Comparison of ENCODE assay signal across 9 cellular contexts in the genomic region with DNA sequence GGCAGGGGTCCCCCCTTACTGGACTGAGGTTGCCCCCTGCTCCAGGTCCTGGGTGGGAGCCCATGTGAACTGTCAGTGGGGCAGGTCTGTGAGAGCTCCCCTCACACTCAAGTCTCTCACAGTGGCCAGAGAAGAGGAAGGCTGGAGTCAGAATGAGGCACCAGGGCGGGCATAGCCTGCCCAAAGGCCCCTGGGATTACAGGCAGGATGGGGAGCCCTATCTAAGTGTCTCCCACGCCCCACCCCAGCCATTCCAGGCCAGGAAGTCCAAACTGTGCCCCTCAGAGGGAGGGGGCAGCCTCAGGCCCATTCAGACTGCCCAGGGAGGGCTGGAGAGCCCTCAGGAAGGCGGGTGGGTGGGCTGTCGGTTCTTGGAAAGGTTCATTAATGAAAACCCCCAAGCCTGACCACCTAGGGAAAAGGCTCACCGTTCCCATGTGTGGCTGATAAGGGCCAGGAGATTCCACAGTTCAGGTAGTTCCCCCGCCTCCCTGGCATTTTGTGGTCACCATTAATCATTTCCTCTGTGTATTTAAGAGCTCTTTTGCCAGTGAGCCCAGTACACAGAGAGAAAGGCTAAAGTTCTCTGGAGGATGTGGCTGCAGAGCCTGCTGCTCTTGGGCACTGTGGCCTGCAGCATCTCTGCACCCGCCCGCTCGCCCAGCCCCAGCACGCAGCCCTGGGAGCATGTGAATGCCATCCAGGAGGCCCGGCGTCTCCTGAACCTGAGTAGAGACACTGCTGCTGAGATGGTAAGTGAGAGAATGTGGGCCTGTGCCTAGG. TPM values are rescaled to one million over a fixed set of nuclear protein-coding genes. Genes with fewer than 3 reads are reported as not detected.
DNase-seq lines count a peak whose midpoint lies in the region; ATAC-seq and TF ChIP-seq lines count a peak whose summit lies in the region.
"Had no signal": no experiment of that assay in that cellular context is flagged by ENCODE, and none has a peak within 500 bp of the region (broad histone marks: within the 10 kb centered on the region; RNA-seq: fewer than 3 reads in every experiment).

A gene (plus strand): TSS at position 559 of the 783 bp plus-strand sequence. CDS start 35 bp downstream, at position 594.

- DNase-seq in EL (peak; percentile 66), NCI-H226 (peak; percentile 85), body of pancreas (peak in 1 of 4 donors; percentile 17), ureter (ENCODE audit: low spot score) (no peak), amniotic stem cell (lab: John Stamatoyannopoulos, UW) (no peak)
- DNase-seq in natural killer cell treated with Interleukin-12 subunit alpha and Interleukin-12 subunit beta and Interleukin-15 and Interleukin-18, amount 100 ng/mL, for 72 hours (ENCODE audit: low spot score), result no peak
- DNase-seq: RPMI8226 had no signal

- ATAC-seq in body of pancreas (peak; percentile 41), HG02610 (IDR thresholded peaks at IDR 0.05; ENCODE audit: unreplicated experiment) (no peak), GM18873 (IDR thresholded peaks at IDR 0.05; ENCODE audit: low FRiP score, unreplicated experiment) (no peak)
- ATAC-seq in natural killer cell treated with Interleukin-12 subunit alpha and Interleukin-12 subunit beta and Interleukin-15 and Interleukin-18, amount 100 ng/mL, for 72 hours, result peak; percentile 54 to 67

- 67 to 71% methylated on average over 5 to 12 of the region's 12 CpGs for WGBS in body of pancreas, 2 donors

- H3K9me3 Mint-ChIP-seq in natural killer cell treated with Interleukin-12 subunit alpha and Interleukin-12 subunit beta and Interleukin-15 and Interleukin-18, amount 100 ng/mL, for 72 hours, result no peaks in the 10 kb centered on the region

- no peak for TF ChIP-seq CTCF in body of pancreas (IDR thresholded peaks at IDR 0.05)

- no peak for TF ChIP-seq POLR2A in body of pancreas (IDR thresholded peaks at IDR 0.05)

- peak within 1 kb of the TSS in 1 of 2 donors; percentile 77 for H3K27ac Mint-ChIP-seq in natural killer cell treated with Interleukin-12 subunit alpha and Interleukin-12 subunit beta and Interleukin-15 and Interleukin-18, amount 100 ng/mL, for 72 hours

- H3K27ac ChIP-seq in body of pancreas, result no peak within 1 kb of the TSS

- no peaks in the 10 kb centered on the region for H3K9me3 ChIP-seq in body of pancreas

- H3K4me1 Mint-ChIP-seq in natural killer cell treated with Interleukin-12 subunit alpha and Interleukin-12 subunit beta and Interleukin-15 and Interleukin-18, amount 100 ng/mL, for 72 hours (ENCODE audit: low read depth in 2 of 2), result peaks cover 20 to 50% of the 10 kb centered on the region in 2 donors

- no peak within 1 kb of the TSS for H3K4me3 ChIP-seq in body of pancreas

- H3K36me3 Mint-ChIP-seq in natural killer cell treated with Interleukin-12 subunit alpha and Interleukin-12 subunit beta and Interleukin-15 and Interleukin-18, amount 100 ng/mL, for 72 hours, result no peaks in the 10 kb centered on the region

- intact Hi-C loops in body of pancreas (cut with DNase I), result no loop called here

- peak within 1 kb of the TSS; percentile 36 for H3K4me3 Mint-ChIP-seq in natural killer cell treated with Interleukin-12 subunit alpha and Interleukin-12 subunit beta and Interleukin-15 and Interleukin-18, amount 100 ng/mL, for 72 hours

- H3K27me3 Mint-ChIP-seq in natural killer cell treated with Interleukin-12 subunit alpha and Interleukin-12 subunit beta and Interleukin-15 and Interleukin-18, amount 100 ng/mL, for 72 hours, result no peaks in the 10 kb centered on the region

- no peaks in the 10 kb centered on the region for H3K36me3 ChIP-seq in body of pancreas (replicated peaks in 1 of 2; ENCODE audit: insufficient read depth in 1 of 2, low read depth in 2 of 2)

- peaks cover 8% of the 10 kb centered on the region for H3K4me1 ChIP-seq in body of pancreas

- H3K27me3 ChIP-seq in body of pancreas, result no peaks in the 10 kb centered on the region

RNA-seq across cellular contexts. Expression of the gene that starts here (rescaled TPM):
- total RNA-seq in body of pancreas, result not detected
- 100 to 1,000 TPM in 1 of 2 donors, 10 to 100 TPM in 1; 41.4 to 125 TPM for total RNA-seq in natural killer cell treated with Interleukin-12 subunit alpha and Interleukin-12 subunit beta and Interleukin-15 and Interleukin-18, amount 100 ng/mL, for 72 hours
- not detected for total RNA-seq in ureter

Comparison
In these comparisons a context has a peak if more than half of its experiments do, and no peak if none do; other contexts are left out.
1. RNA of the gene that starts here (total RNA-seq): 41.4 to 125 TPM in natural killer cell treated with Interleukin-12 subunit alpha and Interleukin-12 subunit beta and Interleukin-15 and Interleukin-18, amount 100 ng/mL, for 72 hours; not detected in body of pancreas and not detected in ureter (single experiment); every median in the first group is over 10 times any median in the second.
2. Peak in ATAC-seq in body of pancreas; RNA of the gene not detected or under 1 TPM.
3. DNase-seq: peak in EL (single experiment) and NCI-H226 (single experiment); none in natural killer cell treated with Interleukin-12 subunit alpha and Interleukin-12 subunit beta and Interleukin-15 and Interleukin-18, amount 100 ng/mL, for 72 hours (single experiment), ureter (single experiment) and amniotic stem cell (single experiment).
4. ATAC-seq: peak in natural killer cell treated with Interleukin-12 subunit alpha and Interleukin-12 subunit beta and Interleukin-15 and Interleukin-18, amount 100 ng/mL, for 72 hours (2 of 2); none in HG02610 (single experiment) and GM18873 (single experiment).